ENCODE assay signal across 24 cellular contexts in the genomic region with DNA sequence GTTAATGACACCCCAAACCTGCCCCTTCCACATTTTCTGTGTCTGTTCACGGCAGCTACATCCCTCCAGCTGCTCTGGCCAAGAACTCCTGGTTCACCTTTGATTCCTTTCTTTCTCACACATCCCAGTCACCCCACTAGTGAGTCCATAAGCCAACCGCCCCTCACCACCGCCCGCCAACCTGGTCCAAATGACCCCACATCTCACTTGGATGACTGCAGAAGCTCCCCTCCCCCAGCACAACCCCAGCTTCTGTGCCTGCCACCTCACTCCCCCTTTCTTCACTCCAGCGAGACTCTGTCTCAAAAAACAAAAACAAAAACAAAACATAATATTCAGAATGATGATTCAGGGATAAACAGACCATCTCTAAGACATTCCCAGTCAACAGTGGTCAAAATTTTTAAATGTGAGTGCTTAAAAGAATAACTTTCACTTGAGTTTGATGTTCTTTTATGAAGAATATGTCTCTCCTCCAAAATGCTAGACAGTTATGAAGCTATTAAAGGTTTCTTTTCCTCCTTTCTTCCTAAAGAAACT. TPM values are rescaled to one million over a fixed set of nuclear protein-coding genes. Genes with fewer than 3 reads are reported as not detected.
"Had no signal": no experiment of that assay in that cellular context is flagged by ENCODE, and none has a peak within 500 bp of the region (broad histone marks: within the 10 kb centered on the region; RNA-seq: fewer than 3 reads in every experiment).

No MANE protein-coding gene starts in this region.

- ATAC-seq: foreskin keratinocyte; heart right ventricle; left ventricle myocardium superior; lower lobe of right lung; naive thymus-derived CD8-positive, alpha-beta T cell; right cardiac atrium; stimulated activated memory B cell treated with anti-CD40 and anti-IgM and Interleukin-4, amounts not matched to agents 10 μg/mL and 1 μg/mL and 100 μg/mL, for 72 hours had no signal

- H3K27ac ChIP-seq: colonic mucosa, epithelial cell of prostate, foreskin keratinocyte, heart right ventricle, lower lobe of right lung, neutrophil, parathyroid adenoma, prostate gland, suprapubic skin had no signal

- H3K9me3 ChIP-seq: colonic mucosa, esophagus muscularis mucosa, heart right ventricle, lower lobe of right lung, neutrophil, prostate gland, sigmoid colon, suprapubic skin had no signal

- H3K27ac Mint-ChIP-seq: immature natural killer cell; stimulated activated memory B cell treated with anti-CD40 and anti-IgM and Interleukin-4, amounts not matched to agents 10 μg/mL and 1 μg/mL and 100 μg/mL, for 72 hours; stimulated activated naive CD8-positive, alpha-beta T cell treated with anti-CD3 and anti-CD28 coated beads, Interleukin-15, Interleukin-2, amounts not matched to agents 100 ng/mL and 50 ng/mL, for 24 hours had no signal

- H3K4me1 ChIP-seq: foreskin keratinocyte, parathyroid adenoma, prostate gland had no signal

- H3K79me2 ChIP-seq: parathyroid adenoma had no signal

- H3K36me3 ChIP-seq: colonic mucosa, esophagus muscularis mucosa, heart right ventricle, lower lobe of right lung, neutrophil, prostate gland, sigmoid colon, suprapubic skin had no signal

- H3K4me3 ChIP-seq: colonic mucosa, esophagus muscularis mucosa, heart right ventricle, lower lobe of right lung, prostate gland, sigmoid colon, suprapubic skin had no signal

- H3K4me3 Mint-ChIP-seq: central memory CD8-positive, alpha-beta T cell; immature natural killer cell; stimulated activated memory B cell treated with anti-CD40 and anti-IgM and Interleukin-4, amounts not matched to agents 10 μg/mL and 1 μg/mL and 100 μg/mL, for 72 hours; stimulated activated naive CD8-positive, alpha-beta T cell treated with anti-CD3 and anti-CD28 coated beads, Interleukin-15, Interleukin-2, amounts not matched to agents 100 ng/mL and 50 ng/mL, for 24 hours had no signal

- DNase-seq: colonic mucosa; foreskin keratinocyte; glutamatergic neuron; heart right ventricle; hypothalamus; immature natural killer cell; islet precursor cell; left ventricle myocardium superior; lower lobe of right lung; naive thymus-derived CD8-positive, alpha-beta T cell; right cardiac atrium; sigmoid colon; stimulated activated CD4-positive, alpha-beta T cell treated with anti-CD3 and anti-CD28 coated beads, Interleukin-4, amount 100 ng/mL, for 4 hours; trophoblast cell had no signal

- H3K9ac ChIP-seq: parathyroid adenoma had no signal

- H2AFZ ChIP-seq: parathyroid adenoma had no signal

- H3K36me3 Mint-ChIP-seq: stimulated activated memory B cell treated with anti-CD40 and anti-IgM and Interleukin-4, amounts not matched to agents 10 μg/mL and 1 μg/mL and 100 μg/mL, for 72 hours had no signal

- H3K9me3 Mint-ChIP-seq: central memory CD8-positive, alpha-beta T cell; immature natural killer cell; naive thymus-derived CD8-positive, alpha-beta T cell; stimulated activated memory B cell treated with anti-CD40 and anti-IgM and Interleukin-4, amounts not matched to agents 10 μg/mL and 1 μg/mL and 100 μg/mL, for 72 hours; stimulated activated naive CD8-positive, alpha-beta T cell treated with anti-CD3 and anti-CD28 coated beads, Interleukin-15, Interleukin-2, amounts not matched to agents 100 ng/mL and 50 ng/mL, for 24 hours had no signal

RNA-seq across cellular contexts. Expression of a gene that starts 3.2 kb away (rescaled TPM):
- total RNA-seq: naive thymus-derived CD8-positive, alpha-beta T cell had no signal
- polyA plus RNA-seq: immature natural killer cell; naive thymus-derived CD8-positive, alpha-beta T cell; neural cell had no signal
